Comparison of ENCODE assay signal across 9 cellular contexts in the genomic region with DNA sequence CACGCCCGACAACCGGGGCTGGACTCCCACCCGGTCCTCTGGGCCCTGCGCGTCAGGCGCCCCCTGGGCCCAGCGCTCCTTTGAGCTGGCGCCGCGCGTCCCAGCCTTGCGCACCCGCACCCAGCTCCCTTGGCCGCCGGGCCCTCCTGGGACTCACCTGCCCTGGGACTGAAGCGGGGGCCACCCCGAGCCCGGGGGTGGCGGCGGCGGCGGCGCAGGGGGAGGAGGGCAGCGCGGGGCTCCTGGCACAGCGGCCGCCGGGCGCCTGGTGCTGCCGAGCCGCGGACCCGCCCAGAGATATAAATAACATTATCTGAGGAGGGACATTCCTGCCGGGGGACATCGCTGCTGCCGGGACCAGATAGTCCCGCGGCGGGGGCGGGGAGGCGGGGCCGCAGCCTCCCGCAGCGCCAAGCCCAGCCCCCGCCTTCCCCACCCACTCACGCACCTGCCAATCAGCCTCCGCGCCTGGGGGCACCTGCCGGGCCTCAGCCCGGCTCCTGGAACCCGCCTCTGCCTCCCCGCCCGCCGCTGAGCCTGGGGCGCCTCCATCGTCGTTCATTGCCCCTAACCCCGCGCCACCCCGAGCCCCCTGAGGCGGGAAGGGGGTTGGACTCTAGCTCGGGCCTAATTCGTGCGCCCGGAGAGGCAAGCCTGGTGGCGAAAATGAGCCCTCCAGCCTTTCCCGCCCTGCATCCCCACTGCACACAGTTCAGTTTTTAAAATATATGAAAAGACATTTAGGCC. TPM values are rescaled to one million over a fixed set of nuclear protein-coding genes. Genes with fewer than 3 reads are reported as not detected.
DNase-seq lines count a peak whose midpoint lies in the region; ATAC-seq and TF ChIP-seq lines count a peak whose summit lies in the region.
"Had no signal": no experiment of that assay in that cellular context is flagged by ENCODE, and none has a peak within 500 bp of the region (broad histone marks: within the 10 kb centered on the region; RNA-seq: fewer than 3 reads in every experiment).

A gene (minus strand): TSS at position 273 of the 747 bp plus-strand sequence. CDS start 56,813 bp downstream, outside the sequence.

- no peaks in the 10 kb centered on the region for H3K36me3 ChIP-seq in lung (ENCODE audit: control insufficient read depth in 2 of 2, insufficient read depth in 2 of 2, low read length in 2 of 2)

- peak within 1 kb of the TSS; percentile 35 for H3K4me3 ChIP-seq in lung

- peaks cover 4% of the 10 kb centered on the region in 2 donors for H3K4me1 ChIP-seq in lung (ENCODE audit: control insufficient read depth in 2 of 2, insufficient read depth in 2 of 2, low read length in 2 of 2)

- no peaks in the 10 kb centered on the region for H3K9me3 ChIP-seq in lung (ENCODE audit: control insufficient read depth in 2 of 2, insufficient read depth in 1 of 2, low read length in 1 of 2)

- peak within 1 kb of the TSS in 1 of 2 donors; percentile 84 for H3K27ac ChIP-seq in lung (ENCODE audit: low read depth in 1 of 2, low read length in 1 of 2)
- H3K27ac ChIP-seq: epithelial cell of prostate had no signal

- no peak for TF ChIP-seq CTCF in lung (IDR thresholded peaks at IDR 0.05; ENCODE audit: control extremely low read depth, extremely low read depth)

- 0 to 1% methylated on average over 51 to 68 of the region's 68 CpGs for WGBS in lung, 2 donors

- peak; percentile 76 for DNase-seq in NCI-H1105 (lab: John Stamatoyannopoulos, UW)
- DNase-seq in activated CD4-positive, CD25-positive, alpha-beta regulatory T cell treated with anti-CD3 and anti-CD28 coated beads, Interleukin-2, amount 50 U/mL, for 72 hours: peak; percentile 44
- DNase-seq in cerebellar nuclear complex (lab: John Stamatoyannopoulos, UW): peak; percentile 12 to 47
- DNase-seq in lung (ENCODE audit: low spot score): no peak
- peak; percentile 59 for DNase-seq in stimulated activated CD8-positive, alpha-beta memory T cell treated with anti-CD3 and anti-CD28 coated beads, Interleukin-12 subunit alpha, Interleukin-12 subunit beta, amount 100 ng/mL, for 4 hours (ENCODE audit: low read depth)

- H3K27me3 ChIP-seq in lung (ENCODE audit: control insufficient read depth, insufficient read depth): peaks cover 3% of the 10 kb centered on the region

- ATAC-seq in GM18868 (IDR thresholded peaks at IDR 0.05; ENCODE audit: unreplicated experiment) (peak; percentile 75), lung (ENCODE audit: insufficient read depth, low FRiP score) (peak; percentile 67), GM21717 (IDR thresholded peaks at IDR 0.05; ENCODE audit: unreplicated experiment) (no peak), GM21447 (IDR thresholded peaks at IDR 0.05; ENCODE audit: unreplicated experiment) (no peak)

RNA-seq across cellular contexts. Expression of the gene that starts here (rescaled TPM):
- total RNA-seq in lung: 10 to 100 TPM in 1 of 2 donors, 1 to 10 TPM in 1; 3.0 to 11.5 TPM
- polyA plus RNA-seq in lung: 1 to 10 TPM; 1.2 TPM

Comparison
In these comparisons a context has a peak if more than half of its experiments do, and no peak if none do; other contexts are left out.
1. ATAC-seq: peak in GM18868 (single experiment) and lung (single experiment); none in GM21717 (single experiment) and GM21447 (single experiment).